ENCODE assay signal across 10 cellular contexts in genomic region chr16:85313541-85314208, GRCh38.
DNase-seq lines count a peak whose midpoint lies in the region; ATAC-seq and TF ChIP-seq lines count a peak whose summit lies in the region.
"Had no signal": no experiment of that assay in that cellular context is flagged by ENCODE, and none has a peak within 500 bp of the region (broad histone marks: within the 10 kb centered on the region; RNA-seq: fewer than 3 reads in every experiment).

No MANE protein-coding gene starts in this region.

- ATAC-seq in GM19395 (IDR thresholded peaks at IDR 0.05; ENCODE audit: unreplicated experiment) (no peak), HG03108 (IDR thresholded peaks at IDR 0.05; ENCODE audit: unreplicated experiment) (no peak)

- no peak for TF ChIP-seq EP300 in suprapubic skin (IDR thresholded peaks at IDR 0.05)

- no peak for TF ChIP-seq POLR2A in suprapubic skin (IDR thresholded peaks at IDR 0.05)

- peak overlapping the region; percentile 57 for H3K27ac ChIP-seq in layer of hippocampus (ENCODE audit: low read depth, low read length)
- H3K27ac ChIP-seq in suprapubic skin, result peak overlapping the region; percentile 54

- no peak for TF ChIP-seq CTCF in suprapubic skin (IDR thresholded peaks at IDR 0.05)

- H3K4me1 ChIP-seq in suprapubic skin, result peaks cover 63% of the 10 kb centered on the region

- H3K4me3 ChIP-seq in suprapubic skin, result no peak overlapping the region

- DNase-seq in NCI-H2227 (lab: John Stamatoyannopoulos, UW; ENCODE audit: unreplicated experiment) (peak; percentile 12), NCI-H2227 treated with DMSO at 0.1 percent for 48 hours (lab: John Stamatoyannopoulos, UW) (no peak), UCSD-AML1 (lab: John Stamatoyannopoulos, UW; ENCODE audit: unreplicated experiment) (peak; percentile 68), suprapubic skin (ENCODE audit: low spot score in 2 of 2) (no peak), NCI-H1092 treated with DMSO at 0.1 percent for 48 hours (lab: John Stamatoyannopoulos, UW) (no peak)
- DNase-seq: amniotic stem cell, erythroblast had no signal

- H3K27me3 ChIP-seq in layer of hippocampus (ENCODE audit: control insufficient read depth, insufficient read depth, low read length) (no peaks in the 10 kb centered on the region), suprapubic skin (no peaks in the 10 kb centered on the region)

- H3K36me3 ChIP-seq in suprapubic skin, result no peaks in the 10 kb centered on the region

- H3K9me3 ChIP-seq in suprapubic skin, result no peaks in the 10 kb centered on the region

- WGBS in suprapubic skin, result 17% methylated on average over 1 of the region's 9 CpGs

Comparison
In these comparisons a context has a peak if more than half of its experiments do, and no peak if none do; other contexts are left out.
1. DNase-seq: peak in NCI-H2227 (single experiment) and UCSD-AML1 (single experiment); none in NCI-H2227 treated with DMSO at 0.1 percent for 48 hours (single experiment), suprapubic skin (0 of 2) and NCI-H1092 treated with DMSO at 0.1 percent for 48 hours (single experiment).